In the genomic region with DNA sequence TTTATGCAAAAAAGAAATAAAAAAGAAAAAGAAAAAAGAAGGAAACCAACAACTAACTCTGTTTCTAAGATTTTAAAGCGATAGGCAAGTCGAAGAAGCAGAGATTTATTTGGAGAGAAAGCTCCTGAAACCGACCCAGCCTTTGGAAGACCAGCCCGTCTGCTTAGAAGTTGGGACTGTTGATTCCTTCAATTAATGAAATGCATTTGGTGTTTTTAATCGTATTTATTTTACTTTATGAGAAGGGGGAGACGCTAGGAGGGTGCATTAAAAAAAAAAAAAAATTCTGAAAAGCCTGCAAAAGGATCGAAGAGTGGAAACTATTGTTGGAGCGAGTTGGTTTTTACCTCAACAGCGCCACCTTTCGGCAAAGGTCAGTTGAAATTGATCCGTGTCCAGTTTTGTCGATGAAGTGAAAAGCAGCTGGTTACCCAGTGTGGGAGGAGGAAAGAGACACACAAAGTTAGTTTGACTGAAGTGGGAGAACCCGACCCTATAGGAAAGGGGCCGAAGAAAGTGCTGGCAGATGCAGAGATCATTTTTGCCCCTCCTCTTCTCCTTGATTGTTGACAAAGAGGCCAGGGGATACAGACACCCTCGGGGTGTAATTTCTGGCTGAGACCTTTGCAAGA, we compare ENCODE assay signal across 8 cellular contexts. TPM values are rescaled to one million over a fixed set of nuclear protein-coding genes. Genes with fewer than 3 reads are reported as not detected.
DNase-seq lines count a peak whose midpoint lies in the region; ATAC-seq and TF ChIP-seq lines count a peak whose summit lies in the region.

No MANE protein-coding gene starts in this region.

- intact Hi-C loops in left ventricle myocardium superior (cut with micrococcal nuclease): loop anchor here (5.0 kb wide), 1 partner anchor 1100 kb away; no protein-coding TSS in a partner anchor
- intact Hi-C loops in posterior vena cava (cut with DNase I): loop anchor here in 1 of 2 donors (10.0 kb wide), 2 partner anchors 677 to 1097 kb away; no protein-coding TSS in a partner anchor

- H3K4me3 ChIP-seq in DOHH2 (ENCODE audit: low read length): no peak overlapping the region
- no peak overlapping the region for H3K4me3 ChIP-seq in MG63
- peak overlapping the region; percentile 74 to 93 (median 84) for H3K4me3 ChIP-seq in upper lobe of left lung

- no peak overlapping the region for H3K4me2 ChIP-seq in DOHH2 (ENCODE audit: low read length)

- no peaks in the 10 kb centered on the region for H3K79me2 ChIP-seq in DOHH2 (ENCODE audit: control insufficient read depth, low read length)

- no peaks in the 10 kb centered on the region for H3F3A ChIP-seq in DOHH2 (ENCODE audit: control insufficient read depth, insufficient read depth)

- H3K4me1 ChIP-seq in DOHH2 (ENCODE audit: control insufficient read depth, low read length) (no peaks in the 10 kb centered on the region; the same call in 1 of the 2 replicates), upper lobe of left lung (peaks cover 0 to 4% (median 4%) of the 10 kb centered on the region in 4 donors)

- no peaks in the 10 kb centered on the region for H3K9me3 ChIP-seq in DOHH2 (ENCODE audit: control insufficient read depth, insufficient read depth, low read length)
- H3K9me3 ChIP-seq in MG63: no peaks in the 10 kb centered on the region
- no peaks in the 10 kb centered on the region for H3K9me3 ChIP-seq in upper lobe of left lung

- peak; percentile 35 for DNase-seq in MG63
- peak; percentile 68 for DNase-seq in SW480 (ENCODE audit: low spot score)
- DNase-seq in amniotic epithelial cell (ENCODE audit: low read depth): peak; percentile 63
- peak; percentile 74 for DNase-seq in left ventricle myocardium superior
- peak; percentile 90 for DNase-seq in posterior vena cava (ENCODE audit: low spot score)
- peak in 1 of 2 donors; percentile 74 for DNase-seq in upper lobe of left lung

- H4K20me1 ChIP-seq in DOHH2 (ENCODE audit: control insufficient read depth, insufficient read depth, low read depth, low read length): no peaks in the 10 kb centered on the region

- ATAC-seq in left ventricle myocardium superior (peak; percentile 43), upper lobe of left lung (ENCODE audit: low FRiP score in 2 of 2) (peak; percentile 27 to 57), GM19023 (IDR thresholded peaks at IDR 0.05; ENCODE audit: unreplicated experiment) (no peak)

- peaks cover 6% of the 10 kb centered on the region for H3K27me3 ChIP-seq in DOHH2 (ENCODE audit: control insufficient read depth, low read length)
- peaks cover 23% of the 10 kb centered on the region for H3K27me3 ChIP-seq in MG63
- no peaks in the 10 kb centered on the region for H3K27me3 ChIP-seq in upper lobe of left lung

- H3K36me3 ChIP-seq in DOHH2 (ENCODE audit: control insufficient read depth, low read length): no peaks in the 10 kb centered on the region
- no peaks in the 10 kb centered on the region for H3K36me3 ChIP-seq in MG63
- no peaks in the 10 kb centered on the region for H3K36me3 ChIP-seq in upper lobe of left lung

- TF ChIP-seq CTCF in DOHH2 (IDR thresholded peaks at IDR 0.05; ENCODE audit: low read depth, low read length, poor library complexity, severe bottlenecking) (peak; percentile 81), upper lobe of left lung (IDR thresholded peaks at IDR 0.05) (peak; percentile 60 to 75 (median 70))

- no peak for TF ChIP-seq EP300 in upper lobe of left lung (IDR thresholded peaks at IDR 0.05)

- 3 to 4% methylated on average over 15 of the region's 15 CpGs for WGBS in upper lobe of left lung, 2 donors

- H3K27ac ChIP-seq in DOHH2 (ENCODE audit: low read depth, low read length) (no peak overlapping the region), upper lobe of left lung (peak overlapping the region; percentile 83 to 97 (median 95))

- no peaks in the 10 kb centered on the region for H3K9me2 ChIP-seq in DOHH2 (replicated peaks; ENCODE audit: control insufficient read depth, low read length)

- TF ChIP-seq POLR2A in upper lobe of left lung (IDR thresholded peaks at IDR 0.05): no peak

RNA-seq across cellular contexts. Expression of a gene that starts 1.6 kb away (rescaled TPM):
- not detected in 2 replicates for total RNA-seq in MG63 (2014; rRNA removed; shearing (Covaris generic); ENCODE audit: low replicate concordance)
- total RNA-seq in left ventricle myocardium superior (18.8 TPM), posterior vena cava (10 to 100 TPM; 39.1 to 54.6 TPM), upper lobe of left lung (10 to 100 TPM; 21.1 to 90.1 (median 57.4) TPM)

Comparison
In these comparisons a context has a peak if more than half of its experiments do, and no peak if none do; other contexts are left out.
1. H3K4me3 ChIP-seq: peak in upper lobe of left lung (4 of 4); none in DOHH2 (single experiment) and MG63 (single experiment).
2. RNA of a gene that starts 1.6 kb away (total RNA-seq): 21.1 to 90.1 TPM in upper lobe of left lung, 39.1 to 54.6 TPM in posterior vena cava and 18.8 TPM in left ventricle myocardium superior (single experiment); not detected in MG63; every median in the first group is over 10 times any median in the second.